In genomic region chr10:132001238-132001977, GRCh38 we compare ENCODE assay signal across 9 cellular contexts. TPM values are rescaled to one million over a fixed set of nuclear protein-coding genes. Genes with fewer than 3 reads are reported as not detected.
DNase-seq lines count a peak whose midpoint lies in the region; ATAC-seq and TF ChIP-seq lines count a peak whose summit lies in the region.
"Had no signal": no experiment of that assay in that cellular context is flagged by ENCODE, and none has a peak within 500 bp of the region (broad histone marks: within the 10 kb centered on the region; RNA-seq: fewer than 3 reads in every experiment).

No MANE protein-coding gene starts in this region.

- intact Hi-C loops in psoas muscle (cut with DNase I), result no loop called here

- no peaks in the 10 kb centered on the region for H3K9me3 Mint-ChIP-seq in activated CD8-positive, alpha-beta memory T cell treated with anti-CD3 and anti-CD28 coated beads, Interleukin-2, amount 10 ng/mL, durations not matched to agents 7 days and 5 days (ENCODE audit: low read depth)

- CTCF ChIA-PET in activated CD8-positive, alpha-beta memory T cell treated with anti-CD3 and anti-CD28 coated beads, Interleukin-2, amount 10 ng/mL, durations not matched to agents 7 days and 5 days (lab: Charles Lee), result no interaction called here

- H3K4me1 Mint-ChIP-seq in activated CD8-positive, alpha-beta memory T cell treated with anti-CD3 and anti-CD28 coated beads, Interleukin-2, amount 10 ng/mL, durations not matched to agents 7 days and 5 days, result peaks cover 6% of the 10 kb centered on the region
- H3K4me1 Mint-ChIP-seq: CD4-positive, CD25-positive, alpha-beta regulatory T cell had no signal

- H3K36me3 ChIP-seq in psoas muscle (ENCODE audit: insufficient read depth in 1 of 2, low read depth in 1 of 2), result no peaks in the 10 kb centered on the region

- peaks cover 20% of the 10 kb centered on the region for H3K4me1 ChIP-seq in psoas muscle

- no peak for DNase-seq in activated CD8-positive, alpha-beta memory T cell treated with anti-CD3 and anti-CD28 coated beads, Interleukin-2, amount 10 ng/mL, durations not matched to agents 7 days and 5 days
- no peak for DNase-seq in activated CD8-positive, alpha-beta memory T cell treated with anti-CD3 and anti-CD28 coated beads, Interleukin-2, amount 50 U/mL, for 4 hours
- DNase-seq in NCI-H1436 (lab: John Stamatoyannopoulos, UW), result peak; percentile 73
- DNase-seq in central memory CD4-positive, alpha-beta T cell, result peak; percentile 21
- no peak for DNase-seq in psoas muscle
- no peak for DNase-seq in NCI-H1105 (lab: John Stamatoyannopoulos, UW)
- DNase-seq in NCI-H1930 (lab: John Stamatoyannopoulos, UW), result no peak
- no peak for DNase-seq in NCI-H1105 treated with DMSO at 0.1 percent for 48 hours (lab: John Stamatoyannopoulos, UW)

- TF ChIP-seq CTCF in psoas muscle (IDR thresholded peaks at IDR 0.05), result no peak

- peaks cover 6% of the 10 kb centered on the region for H3K27me3 Mint-ChIP-seq in activated CD8-positive, alpha-beta memory T cell treated with anti-CD3 and anti-CD28 coated beads, Interleukin-2, amount 10 ng/mL, durations not matched to agents 7 days and 5 days

- ATAC-seq in activated CD8-positive, alpha-beta memory T cell treated with anti-CD3 and anti-CD28 coated beads, Interleukin-2, amount 10 ng/mL, durations not matched to agents 7 days and 5 days, result peak; percentile 58
- ATAC-seq in psoas muscle, result peak in 3 of 4 donors; percentile 30 to 46 (median 30)

- H3K4me3 Mint-ChIP-seq in activated CD8-positive, alpha-beta memory T cell treated with anti-CD3 and anti-CD28 coated beads, Interleukin-2, amount 10 ng/mL, durations not matched to agents 7 days and 5 days, result no peak overlapping the region

- no peak overlapping the region for H3K27ac ChIP-seq in psoas muscle

- H3K27ac Mint-ChIP-seq in activated CD8-positive, alpha-beta memory T cell treated with anti-CD3 and anti-CD28 coated beads, Interleukin-2, amount 10 ng/mL, durations not matched to agents 7 days and 5 days, result no peak overlapping the region

- 50 to 62% (median 52%) methylated on average over 15 of the region's 15 CpGs for WGBS in psoas muscle, 3 donors

- H3K27me3 ChIP-seq in psoas muscle (ENCODE audit: insufficient read depth in 3 of 3, low read length in 2 of 3), result no peaks in the 10 kb centered on the region

- peak overlapping the region; percentile 29 for H3K4me3 ChIP-seq in psoas muscle

- no peaks in the 10 kb centered on the region for H3K9me3 ChIP-seq in psoas muscle

- H3K36me3 Mint-ChIP-seq in activated CD8-positive, alpha-beta memory T cell treated with anti-CD3 and anti-CD28 coated beads, Interleukin-2, amount 10 ng/mL, durations not matched to agents 7 days and 5 days, result peaks cover 2% of the 10 kb centered on the region
- H3K36me3 Mint-ChIP-seq: CD4-positive, CD25-positive, alpha-beta regulatory T cell had no signal

RNA-seq across cellular contexts. Expression of gene BNIP3, which starts 19.7 kb away (rescaled TPM):
- 10 to 100 TPM; 21.9 to 39.2 TPM for total RNA-seq in activated CD8-positive, alpha-beta memory T cell treated with anti-CD3 and anti-CD28 coated beads, Interleukin-2, amount 10 ng/mL, durations not matched to agents 7 days and 5 days
- total RNA-seq in psoas muscle, result 100 to 1,000 TPM in 3 of 4 donors, 10 to 100 TPM in 1; 93.5 to 165 (median 151) TPM
- polyA plus RNA-seq in psoas muscle, result 100 to 1,000 TPM in 2 of 3 donors, 10 to 100 TPM in 1; 85.9 to 210 (median 133) TPM

Comparison
In these comparisons a context has a peak if more than half of its experiments do, and no peak if none do; other contexts are left out.
1. DNase-seq: peak in NCI-H1436 (single experiment) and central memory CD4-positive, alpha-beta T cell (single experiment); none in activated CD8-positive, alpha-beta memory T cell treated with anti-CD3 and anti-CD28 coated beads, Interleukin-2, amount 10 ng/mL, durations not matched to agents 7 days and 5 days (single experiment), activated CD8-positive, alpha-beta memory T cell treated with anti-CD3 and anti-CD28 coated beads, Interleukin-2, amount 50 U/mL, for 4 hours (single experiment), psoas muscle (0 of 2), NCI-H1105 (single experiment), NCI-H1930 (0 of 2) and NCI-H1105 treated with DMSO at 0.1 percent for 48 hours (single experiment).